ENCODE assay signal across 20 cellular contexts in the genomic region with DNA sequence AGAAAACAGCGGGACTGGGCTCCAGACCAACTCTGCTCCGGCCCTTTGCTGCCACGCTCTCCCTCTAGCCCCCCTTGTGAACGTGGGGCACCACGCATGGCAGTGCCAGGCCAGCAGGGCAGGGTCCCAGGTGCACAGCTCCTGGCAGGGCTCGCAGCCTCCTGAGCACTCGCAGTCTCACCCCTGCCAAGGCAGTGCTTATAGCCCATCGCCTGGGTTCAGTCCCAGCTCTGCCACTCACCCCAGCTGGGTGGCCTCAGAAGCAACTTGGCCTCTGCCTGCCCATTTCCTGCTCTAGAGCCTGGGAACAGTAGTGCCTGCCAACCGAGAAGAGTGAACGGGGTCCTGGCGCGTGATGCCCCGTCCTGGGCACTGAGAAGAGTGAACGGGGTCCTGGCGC. TPM values are rescaled to one million over a fixed set of nuclear protein-coding genes. Genes with fewer than 3 reads are reported as not detected.
"Had no signal": no experiment of that assay in that cellular context is flagged by ENCODE, and none has a peak within 500 bp of the region (broad histone marks: within the 10 kb centered on the region; RNA-seq: fewer than 3 reads in every experiment).

No MANE protein-coding gene starts in this region.

- DNase-seq: cortex of kidney; effector CD8-positive, alpha-beta T cell; foreskin melanocyte; hippocampal formation; kidney glomerular epithelial cell; natural killer cell; stimulated activated CD4-positive, alpha-beta T cell treated with anti-CD3 and anti-CD28 coated beads, Interleukin-12 subunit alpha, Interleukin-12 subunit beta, amount 100 ng/mL, for 4 hours; stimulated activated naive CD4-positive, alpha-beta T cell; stomach; transverse colon had no signal

- H3K36me3 ChIP-seq: ovary, stomach, thoracic aorta, transverse colon had no signal

- H3K27ac Mint-ChIP-seq: mesothelial cell of epicardium, natural killer cell, progenitor cell of endocrine pancreas had no signal

- ATAC-seq: natural killer cell, sciatic nerve had no signal

- H3K9me3 Mint-ChIP-seq: natural killer cell, neural crest cell had no signal

- H3K4me1 ChIP-seq: stomach, transverse colon had no signal

- H3K4me1 Mint-ChIP-seq: mesothelial cell of epicardium, neural crest cell had no signal

- H3K27ac ChIP-seq: dorsolateral prefrontal cortex, ovary, skin epidermis, stomach, thoracic aorta, transverse colon had no signal

- H3K4me3 Mint-ChIP-seq: mesothelial cell of epicardium, natural killer cell, neural crest cell had no signal

- H3K36me3 Mint-ChIP-seq: mesothelial cell of epicardium, natural killer cell had no signal

- H3K27me3 ChIP-seq: dorsolateral prefrontal cortex, ovary, transverse colon had no signal

- H3K4me3 ChIP-seq: dorsolateral prefrontal cortex, ovary, skin epidermis, stomach, thoracic aorta, transverse colon had no signal

- H3K9me3 ChIP-seq: ovary, thoracic aorta, transverse colon had no signal

RNA-seq across cellular contexts. Expression of a gene that starts 36.3 kb away (rescaled TPM):
- total RNA-seq: myocyte, thoracic aorta, transverse colon had no signal
- polyA plus RNA-seq: urinary bladder had no signal
